In the genomic region with DNA sequence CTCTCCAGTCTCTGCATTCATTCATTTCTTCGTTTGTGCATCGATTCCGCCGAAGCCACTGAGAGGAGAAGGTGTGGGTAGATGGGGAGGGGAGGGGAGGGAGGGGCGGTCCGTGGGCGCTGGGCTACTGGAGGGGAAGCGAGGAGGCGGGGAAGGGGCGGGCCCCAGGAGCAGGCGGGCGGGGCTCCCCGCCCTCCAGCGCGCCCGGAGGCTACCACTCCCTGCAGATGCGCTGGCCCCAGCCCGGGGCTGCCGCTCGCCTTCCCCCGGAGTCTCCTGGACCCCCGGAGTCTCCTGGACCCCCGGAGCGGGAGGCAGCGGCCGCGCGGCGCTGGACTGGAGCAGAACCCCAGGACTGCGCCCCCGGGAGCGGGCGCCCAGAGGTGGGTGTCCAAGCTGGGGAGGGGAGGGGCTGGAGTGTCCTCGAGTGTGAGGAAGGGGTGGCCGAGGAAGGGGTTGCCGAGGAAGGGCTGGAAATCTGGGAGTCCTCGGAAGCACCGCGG, we compare ENCODE assay signal across 8 cellular contexts.
DNase-seq lines count a peak whose midpoint lies in the region; ATAC-seq, FAIRE-seq and TF ChIP-seq lines count a peak whose summit lies in the region.

No MANE protein-coding gene starts in this region.

- peak overlapping the region; percentile 4 to 55 (median 37) for H3K4me3 ChIP-seq in pancreas

- peaks cover 4% of the 10 kb centered on the region for H3K36me3 Mint-ChIP-seq in glutamatergic neuron (ENCODE audit: unreplicated experiment)
- no peaks in the 10 kb centered on the region for H3K36me3 Mint-ChIP-seq in type B pancreatic cell

- H3K27me3 Mint-ChIP-seq in glutamatergic neuron (ENCODE audit: unreplicated experiment) (peaks cover 20% of the 10 kb centered on the region), type B pancreatic cell (peaks cover 35% of the 10 kb centered on the region)

- DNase-seq in D721Med (ENCODE audit: insufficient read length, low spot score) (peak; percentile 61), HUDEP-2 (lab: John Stamatoyannopoulos, UW; ENCODE audit: unreplicated experiment in 76 of 76) (peak in 62 of 76 experiments; percentile 9 to 83 (median 60)), SHP77 treated with DMSO at 0.1 percent for 48 hours (lab: John Stamatoyannopoulos, UW) (peak; percentile 67), glutamatergic neuron (peak; percentile 92), pancreas (peak; percentile 33 to 79 (median 57)), type B pancreatic cell (ENCODE audit: extremely low spot score, unreplicated experiment) (peak; percentile 85)
- DNase-seq in activated naive CD4-positive, alpha-beta T cell (lab: John Stamatoyannopoulos, UW), result peak; percentile 13 to 66 (median 42)

- no peaks in the 10 kb centered on the region for H3K9me3 ChIP-seq in pancreas

- peak; percentile 74 for ATAC-seq in GM21381 (IDR thresholded peaks at IDR 0.05; ENCODE audit: unreplicated experiment)
- ATAC-seq in pancreas, result peak; percentile 76 to 96 (median 91)

- H3K27ac Mint-ChIP-seq in glutamatergic neuron (ENCODE audit: unreplicated experiment), result peak overlapping the region; percentile 99
- H3K27ac Mint-ChIP-seq in type B pancreatic cell, result peak overlapping the region; percentile 58

- TF ChIP-seq CTCF in D721Med (IDR thresholded peaks at IDR 0.05; ENCODE audit: insufficient read depth, missing control alignments) (no peak), glutamatergic neuron (IDR thresholded peaks at IDR 0.05; ENCODE audit: partially characterized antibody, unreplicated experiment) (no peak), pancreas (IDR thresholded peaks at IDR 0.05) (no peak), type B pancreatic cell (conservative IDR thresholded peaks at IDR 0.05) (no peak)

- intact Hi-C loops in pancreas (cut with DNase I), result no loop called here

- 0 to 1% methylated on average over 19 to 39 of the region's 39 CpGs for WGBS in pancreas, 2 donors

- peaks cover 0 to 15% (median 4%) of the 10 kb centered on the region in 3 donors for H3K4me1 ChIP-seq in pancreas

- FAIRE-seq in D721Med (lab: Jason Lieb, UNC) (no peak), pancreas (lab: Jason Lieb, UNC) (no peak)

- H3K27ac ChIP-seq in pancreas, result no peak overlapping the region

- H3K36me3 ChIP-seq in pancreas, result no peaks in the 10 kb centered on the region

- H3K9me3 Mint-ChIP-seq in glutamatergic neuron (ENCODE audit: unreplicated experiment) (peaks cover 20% of the 10 kb centered on the region), type B pancreatic cell (no peaks in the 10 kb centered on the region)

- H3K27me3 ChIP-seq in pancreas, result peaks cover 0 to 6% (median 0%) of the 10 kb centered on the region in 4 donors

- H3K4me3 Mint-ChIP-seq in glutamatergic neuron (ENCODE audit: unreplicated experiment), result peak overlapping the region; percentile 99
- peak overlapping the region; percentile 98 for H3K4me3 Mint-ChIP-seq in type B pancreatic cell

- H3K4me1 Mint-ChIP-seq in glutamatergic neuron (ENCODE audit: low read depth, unreplicated experiment), result peaks cover 27% of the 10 kb centered on the region
- peaks cover 31% of the 10 kb centered on the region for H3K4me1 Mint-ChIP-seq in type B pancreatic cell (ENCODE audit: unreplicated experiment)

Comparison
In these comparisons a context has a peak if more than half of its experiments do, and no peak if none do; other contexts are left out.
1. DNase-seq: peak in every context shown above with its lines; median percentile 92 in glutamatergic neuron; 85 in type B pancreatic cell; 67 in SHP77 treated with DMSO at 0.1 percent for 48 hours; 61 in D721Med; 60 in HUDEP-2; 57 in pancreas; 42 in activated naive CD4-positive, alpha-beta T cell.